2 cellular contexts compared by ENCODE assay signal in genomic region chr7:22372863-22373262, GRCh38.
TF ChIP-seq lines count a peak whose summit lies in the region.

No MANE protein-coding gene starts in this region.

TF ChIP-seq in H1, 55 proteins besides CTCF, POLR2A, EP300 and RAD21:
- no peak for TF ChIP-seq ATF2 (IDR thresholded peaks at IDR 0.05; ENCODE audit: low read length)
- TF ChIP-seq ATF3 (IDR thresholded peaks at IDR 0.05; ENCODE audit: insufficient read depth, low read depth, low read length): no peak
- TF ChIP-seq SAP30 (IDR thresholded peaks at IDR 0.05; ENCODE audit: insufficient read depth, insufficient replicate concordance, low read length): no peak
- TF ChIP-seq RXRA (IDR thresholded peaks at IDR 0.05; ENCODE audit: insufficient read depth, low read depth, low read length): no peak
- no peak for TF ChIP-seq JUND (IDR thresholded peaks at IDR 0.05; ENCODE audit: low read length)
- TF ChIP-seq SP4 (IDR thresholded peaks at IDR 0.05; ENCODE audit: low read length): no peak
- TF ChIP-seq TCF12 (IDR thresholded peaks at IDR 0.05; ENCODE audit: low read depth, low read length): no peak
- no peak for TF ChIP-seq POU5F1 (IDR thresholded peaks at IDR 0.05; ENCODE audit: low read depth, low read length)
- no peak for TF ChIP-seq BCL11A (IDR thresholded peaks at IDR 0.05; ENCODE audit: low read depth in 2 of 2, low read length in 2 of 2)
- TF ChIP-seq POLR2AphosphoS5 (IDR thresholded peaks at IDR 0.05; ENCODE audit: low read depth, low read length): no peak
- no peak for TF ChIP-seq SIX5 (IDR thresholded peaks at IDR 0.05; ENCODE audit: low read depth, low read length)
- TF ChIP-seq BACH1 (IDR thresholded peaks at IDR 0.05; ENCODE audit: low read length): no peak
- no peak for TF ChIP-seq RFX5 (IDR thresholded peaks at IDR 0.05; ENCODE audit: borderline replicate concordance, low read depth, low read length)
- TF ChIP-seq MAFK (IDR thresholded peaks at IDR 0.05; ENCODE audit: low read depth, low read length): no peak
- no peak for TF ChIP-seq SIN3A (conservative IDR thresholded peaks at IDR 0.05 in 1 of 2, IDR thresholded peaks at IDR 0.05 in 1 of 2; ENCODE audit: low read depth in 1 of 2, low read length in 2 of 2)
- TF ChIP-seq BRCA1 (IDR thresholded peaks at IDR 0.05; ENCODE audit: low read depth, low read length): no peak
- no peak for TF ChIP-seq ZNF274 (IDR thresholded peaks at IDR 0.05; ENCODE audit: borderline replicate concordance, extremely low read depth, low read length)
- no peak for TF ChIP-seq TEAD4 (IDR thresholded peaks at IDR 0.05; ENCODE audit: low read depth, low read length)

TF ChIP-seq in SK-N-SH, 30 proteins besides CTCF, POLR2A, EP300 and RAD21:
- TF ChIP-seq TCF12 (IDR thresholded peaks at IDR 0.05): no peak
- TF ChIP-seq ZBTB33 (IDR thresholded peaks at IDR 0.05; ENCODE audit: borderline replicate concordance, low read depth): no peak
- no peak for TF ChIP-seq USF1 (IDR thresholded peaks at IDR 0.05; ENCODE audit: borderline replicate concordance, low read depth)
- no peak for TF ChIP-seq JUND (IDR thresholded peaks at IDR 0.05)
- no peak for TF ChIP-seq CHD2 (IDR thresholded peaks at IDR 0.05; ENCODE audit: low read length, partially characterized antibody)
- TF ChIP-seq PBX3 (IDR thresholded peaks at IDR 0.05): no peak
- no peak for TF ChIP-seq FOXM1 (IDR thresholded peaks at IDR 0.05; ENCODE audit: low read depth)
- no peak for TF ChIP-seq SIN3A (IDR thresholded peaks at IDR 0.05; ENCODE audit: borderline replicate concordance, low read depth, low read length)
- no peak for TF ChIP-seq TAF1 (IDR thresholded peaks at IDR 0.05; ENCODE audit: borderline replicate concordance, low read depth, low read length)
- TF ChIP-seq, protein P1, sequence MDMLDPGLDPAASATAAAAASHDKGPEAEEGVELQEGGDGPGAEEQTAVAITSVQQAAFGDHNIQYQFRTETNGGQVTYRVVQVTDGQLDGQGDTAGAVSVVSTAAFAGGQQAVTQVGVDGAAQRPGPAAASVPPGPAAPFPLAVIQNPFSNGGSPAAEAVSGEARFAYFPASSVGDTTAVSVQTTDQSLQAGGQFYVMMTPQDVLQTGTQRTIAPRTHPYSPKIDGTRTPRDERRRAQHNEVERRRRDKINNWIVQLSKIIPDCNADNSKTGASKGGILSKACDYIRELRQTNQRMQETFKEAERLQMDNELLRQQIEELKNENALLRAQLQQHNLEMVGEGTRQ (IDR thresholded peaks at IDR 0.05; ENCODE audit: borderline replicate concordance, low read depth, low read length): no peak
- no peak for TF ChIP-seq FOXJ3 (CRISPR knock-in tag; IDR thresholded peaks at IDR 0.05)
- no peak for TF ChIP-seq EZH2phosphoT487 (IDR thresholded peaks at IDR 0.05; ENCODE audit: borderline replicate concordance, low read depth)
- no peak for TF ChIP-seq GATA2 (CRISPR knock-in tag; IDR thresholded peaks at IDR 0.05)
